In the genomic region with DNA sequence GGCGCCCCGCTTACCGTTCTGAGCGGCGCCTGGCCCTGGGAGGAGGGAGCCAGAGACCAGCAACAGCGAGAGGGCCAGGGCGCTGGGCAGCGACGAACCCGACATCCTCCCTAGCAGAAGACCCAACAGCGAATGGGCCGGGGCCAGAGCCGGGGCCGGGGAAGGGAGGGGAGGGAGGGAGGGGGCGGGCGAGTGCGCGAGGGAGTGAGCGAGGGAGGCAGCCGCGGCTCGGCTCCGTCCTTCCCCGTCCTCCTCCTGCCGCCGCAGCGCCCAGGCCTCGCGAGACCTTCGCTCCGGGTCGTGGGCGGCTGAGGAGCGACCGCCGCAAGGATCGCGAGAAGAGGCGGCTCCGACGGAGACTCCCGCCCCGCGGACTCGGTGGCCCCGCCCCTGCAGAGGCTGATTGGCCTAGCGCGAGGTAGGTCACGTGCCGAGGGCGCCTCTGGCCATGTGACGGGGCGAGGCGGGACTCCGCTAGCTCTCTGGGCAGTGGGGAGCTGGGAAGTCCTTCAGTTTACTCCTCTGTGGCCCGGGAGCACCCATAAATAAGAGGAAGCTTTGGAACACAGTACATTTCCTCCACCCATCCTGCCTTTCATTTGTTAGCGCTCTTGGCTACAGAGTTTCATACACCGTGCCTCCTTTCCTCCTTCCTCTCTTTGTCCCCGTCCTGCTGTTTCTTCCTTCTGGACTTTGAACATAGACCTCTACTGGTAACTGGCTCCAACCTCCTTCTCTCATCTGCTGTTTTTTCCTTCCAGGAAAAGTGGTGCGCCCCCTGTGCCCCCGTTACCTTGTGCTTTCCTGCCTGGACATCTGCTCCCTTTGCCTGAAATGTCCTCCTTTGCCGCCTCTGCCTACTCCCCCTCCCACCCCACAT, we compare ENCODE assay signal across 8 cellular contexts. TPM values are rescaled to one million over a fixed set of nuclear protein-coding genes. Genes with fewer than 3 reads are reported as not detected.
DNase-seq lines count a peak whose midpoint lies in the region; ATAC-seq, FAIRE-seq and TF ChIP-seq lines count a peak whose summit lies in the region.

NPTN (minus strand) TSS at position 279 of the 880 bp plus-strand sequence; CDS start at position 105, 174 bp downstream.

- H3K4me3 ChIP-seq in psoas muscle = peak within 1 kb of the TSS; percentile 85

- 2 to 5% (median 3%) methylated on average over 25 to 59 of the region's 62 CpGs for WGBS in psoas muscle, 3 donors

- H3K9me3 Mint-ChIP-seq in T-helper 1 cell treated with Interleukin-12 subunit alpha and Interleukin-12 subunit beta and Interleukin-4 antibody, amounts not matched to agents 30 μg/mL and 1 μg/mL, for 36 hours = no peaks in the 10 kb centered on the region

- H3K4me3 Mint-ChIP-seq in T-helper 1 cell treated with Interleukin-12 subunit alpha and Interleukin-12 subunit beta and Interleukin-4 antibody, amounts not matched to agents 30 μg/mL and 1 μg/mL, for 36 hours = peak within 1 kb of the TSS; percentile 88

- peak within 1 kb of the TSS; percentile 81 for H3K27ac ChIP-seq in psoas muscle

- H3K9me3 ChIP-seq in psoas muscle = no peaks in the 10 kb centered on the region

- peak; percentile 72 for ATAC-seq in HG02884 (IDR thresholded peaks at IDR 0.05; ENCODE audit: unreplicated experiment)
- ATAC-seq in left ventricle myocardium superior = peak; percentile 94
- ATAC-seq in psoas muscle = peak; percentile 96 to 98 (median 97)

- peaks cover 23% of the 10 kb centered on the region for H3K27me3 Mint-ChIP-seq in T-helper 1 cell treated with Interleukin-12 subunit alpha and Interleukin-12 subunit beta and Interleukin-4 antibody, amounts not matched to agents 30 μg/mL and 1 μg/mL, for 36 hours (ENCODE audit: low read depth)

- TF ChIP-seq CTCF in GM13977 (IDR thresholded peaks at IDR 0.05; ENCODE audit: extremely low read depth, insufficient read depth, missing control alignments) = no peak
- TF ChIP-seq CTCF in psoas muscle (IDR thresholded peaks at IDR 0.05) = no peak

- DNase-seq in GM13977 (ENCODE audit: low spot score) (peak; percentile 95), NCI-H1694 (lab: John Stamatoyannopoulos, UW) (peak; percentile 78), amygdala (lab: John Stamatoyannopoulos, UW) (peak; percentile 65 to 99 (median 97)), left ventricle myocardium superior (peak; percentile 100), psoas muscle (peak; percentile 99 to 100), urothelium cell line (ENCODE audit: low spot score) (peak; percentile 95)

- in situ Hi-C loops in GM13977 (cut with MboI; ENCODE audit: low pct_unique_long_range_greater_than_20kb, low sequenced_read_pairs, unreplicated experiment) = no loop called here

- H3K36me3 ChIP-seq in psoas muscle (ENCODE audit: insufficient read depth in 1 of 2, low read depth in 1 of 2) = no peaks in the 10 kb centered on the region

- H3K4me1 Mint-ChIP-seq in T-helper 1 cell treated with Interleukin-12 subunit alpha and Interleukin-12 subunit beta and Interleukin-4 antibody, amounts not matched to agents 30 μg/mL and 1 μg/mL, for 36 hours (ENCODE audit: low read depth) = peaks cover 41% of the 10 kb centered on the region

- H3K27me3 ChIP-seq in psoas muscle (ENCODE audit: insufficient read depth in 3 of 3, low read length in 2 of 3) = no peaks in the 10 kb centered on the region

- H3K27ac Mint-ChIP-seq in T-helper 1 cell treated with Interleukin-12 subunit alpha and Interleukin-12 subunit beta and Interleukin-4 antibody, amounts not matched to agents 30 μg/mL and 1 μg/mL, for 36 hours = peak within 1 kb of the TSS; percentile 70

- FAIRE-seq in urothelium cell line (lab: Jason Lieb, UNC) = no peak

- peaks cover 42% of the 10 kb centered on the region for H3K4me1 ChIP-seq in psoas muscle

- intact Hi-C loops in left ventricle myocardium superior (cut with micrococcal nuclease) (no loop called here), psoas muscle (cut with DNase I) (loop anchor here (2.0 to 5.0 kb wide), 2 partner anchors 36 to 69 kb away; no protein-coding TSS in a partner anchor)

- H3K36me3 Mint-ChIP-seq in T-helper 1 cell treated with Interleukin-12 subunit alpha and Interleukin-12 subunit beta and Interleukin-4 antibody, amounts not matched to agents 30 μg/mL and 1 μg/mL, for 36 hours (ENCODE audit: low read depth) = peaks cover 1% of the 10 kb centered on the region

RNA-seq across cellular contexts. Expression of gene NPTN, which starts in this region (rescaled TPM):
- total RNA-seq in left ventricle myocardium superior (203 TPM), psoas muscle (10 to 100 TPM; 28.8 to 40.8 (median 32.6) TPM)
- 10 to 100 TPM; 26.3 to 41.1 (median 32.1) TPM for polyA plus RNA-seq in psoas muscle

Comparison
In these comparisons a context has a peak if more than half of its experiments do, and no peak if none do; other contexts are left out.
1. Peak in every context shown above with its lines: DNase-seq, ATAC-seq, H3K4me3 ChIP-seq and H3K27ac ChIP-seq.